16 cellular contexts compared by ENCODE assay signal in the genomic region with DNA sequence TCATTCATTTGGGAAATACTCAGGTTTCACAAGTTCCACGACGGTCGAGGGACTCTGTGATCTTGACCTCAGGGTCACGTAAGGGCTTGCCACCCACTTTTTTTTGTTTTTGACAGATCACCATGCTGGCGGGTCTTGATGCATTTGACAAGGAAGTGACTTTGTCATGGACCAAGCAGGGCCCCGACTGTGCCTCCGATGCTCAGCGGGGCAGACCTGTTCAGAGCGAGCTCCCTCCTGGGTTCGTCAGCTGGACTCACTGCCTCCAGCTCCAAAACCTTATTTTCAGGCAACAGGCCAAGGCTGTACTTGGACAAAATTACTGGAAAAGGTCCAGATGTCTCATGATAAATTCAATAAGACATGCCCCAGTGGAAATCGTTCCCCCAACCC. TPM values are rescaled to one million over a fixed set of nuclear protein-coding genes. Genes with fewer than 3 reads are reported as not detected.
"Had no signal": no experiment of that assay in that cellular context is flagged by ENCODE, and none has a peak within 500 bp of the region (broad histone marks: within the 10 kb centered on the region; RNA-seq: fewer than 3 reads in every experiment).

No MANE protein-coding gene starts in this region.

- H3K27ac ChIP-seq: epithelial cell of prostate, prostate gland had no signal

- H3K4me1 ChIP-seq: gastrocnemius medialis, prostate gland had no signal

- H3K9me3 Mint-ChIP-seq: activated naive CD8-positive, alpha-beta T cell treated with anti-CD3 and anti-CD28 coated beads, Interleukin-2, amount 50 U/mL, for 24 hours; naive thymus-derived CD8-positive, alpha-beta T cell; stimulated activated naive CD8-positive, alpha-beta T cell treated with anti-CD3 and anti-CD28 coated beads, Interleukin-15, Interleukin-2, amounts not matched to agents 100 ng/mL and 50 ng/mL, for 24 hours had no signal

- H3K27me3 Mint-ChIP-seq: activated naive CD8-positive, alpha-beta T cell treated with anti-CD3 and anti-CD28 coated beads, Interleukin-2, amount 50 U/mL, for 24 hours; naive thymus-derived CD8-positive, alpha-beta T cell; stimulated activated naive CD8-positive, alpha-beta T cell treated with anti-CD3 and anti-CD28 coated beads, Interleukin-15, Interleukin-2, amounts not matched to agents 100 ng/mL and 50 ng/mL, for 24 hours had no signal

- H3K9me3 ChIP-seq: gastrocnemius medialis, mucosa of descending colon, prostate gland had no signal

- H3K4me3 Mint-ChIP-seq: activated naive CD8-positive, alpha-beta T cell treated with anti-CD3 and anti-CD28 coated beads, Interleukin-2, amount 50 U/mL, for 24 hours; naive thymus-derived CD8-positive, alpha-beta T cell; stimulated activated naive CD8-positive, alpha-beta T cell treated with anti-CD3 and anti-CD28 coated beads, Interleukin-15, Interleukin-2, amounts not matched to agents 100 ng/mL and 50 ng/mL, for 24 hours had no signal

- H3K27me3 ChIP-seq: gastrocnemius medialis had no signal

- DNase-seq: activated CD4-positive, alpha-beta T cell treated with anti-CD3 and anti-CD28 coated beads, Interleukin-2, amount 50 U/mL, for 48 hours; activated CD4-positive, CD25-positive, alpha-beta regulatory T cell treated with anti-CD3 and anti-CD28 coated beads, Interleukin-2, amount 50 U/mL, for 72 hours; activated naive CD4-positive, alpha-beta T cell; activated naive CD8-positive, alpha-beta T cell treated with anti-CD3 and anti-CD28 coated beads, Interleukin-2, amount 50 U/mL, for 24 hours; central memory CD4-positive, alpha-beta T cell; effector memory CD4-positive, alpha-beta T cell; gastrocnemius medialis; mucosa of descending colon; naive thymus-derived CD8-positive, alpha-beta T cell; nucleus accumbens; stimulated activated CD4-positive, alpha-beta T cell treated with anti-CD3 and anti-CD28 coated beads, Interleukin-2, amount 100 ng/mL, for 48 hours; SW 1271 had no signal

- H3K4me1 Mint-ChIP-seq: activated naive CD8-positive, alpha-beta T cell treated with anti-CD3 and anti-CD28 coated beads, Interleukin-2, amount 50 U/mL, for 24 hours; naive thymus-derived CD8-positive, alpha-beta T cell had no signal

- H3K4me3 ChIP-seq: gastrocnemius medialis, mucosa of descending colon, prostate gland had no signal

- ATAC-seq: activated naive CD8-positive, alpha-beta T cell treated with anti-CD3 and anti-CD28 coated beads, Interleukin-2, amount 50 U/mL, for 24 hours; mucosa of descending colon; naive thymus-derived CD8-positive, alpha-beta T cell had no signal

- H3K27ac Mint-ChIP-seq: activated naive CD8-positive, alpha-beta T cell treated with anti-CD3 and anti-CD28 coated beads, Interleukin-2, amount 50 U/mL, for 24 hours; naive thymus-derived CD8-positive, alpha-beta T cell; stimulated activated naive CD8-positive, alpha-beta T cell treated with anti-CD3 and anti-CD28 coated beads, Interleukin-15, Interleukin-2, amounts not matched to agents 100 ng/mL and 50 ng/mL, for 24 hours had no signal

RNA-seq across cellular contexts. Expression of a gene that starts 9.0 kb away (rescaled TPM):
- total RNA-seq: lung microvascular endothelial cell had no signal
